1 cellular context compared by ENCODE assay signal in the genomic region with DNA sequence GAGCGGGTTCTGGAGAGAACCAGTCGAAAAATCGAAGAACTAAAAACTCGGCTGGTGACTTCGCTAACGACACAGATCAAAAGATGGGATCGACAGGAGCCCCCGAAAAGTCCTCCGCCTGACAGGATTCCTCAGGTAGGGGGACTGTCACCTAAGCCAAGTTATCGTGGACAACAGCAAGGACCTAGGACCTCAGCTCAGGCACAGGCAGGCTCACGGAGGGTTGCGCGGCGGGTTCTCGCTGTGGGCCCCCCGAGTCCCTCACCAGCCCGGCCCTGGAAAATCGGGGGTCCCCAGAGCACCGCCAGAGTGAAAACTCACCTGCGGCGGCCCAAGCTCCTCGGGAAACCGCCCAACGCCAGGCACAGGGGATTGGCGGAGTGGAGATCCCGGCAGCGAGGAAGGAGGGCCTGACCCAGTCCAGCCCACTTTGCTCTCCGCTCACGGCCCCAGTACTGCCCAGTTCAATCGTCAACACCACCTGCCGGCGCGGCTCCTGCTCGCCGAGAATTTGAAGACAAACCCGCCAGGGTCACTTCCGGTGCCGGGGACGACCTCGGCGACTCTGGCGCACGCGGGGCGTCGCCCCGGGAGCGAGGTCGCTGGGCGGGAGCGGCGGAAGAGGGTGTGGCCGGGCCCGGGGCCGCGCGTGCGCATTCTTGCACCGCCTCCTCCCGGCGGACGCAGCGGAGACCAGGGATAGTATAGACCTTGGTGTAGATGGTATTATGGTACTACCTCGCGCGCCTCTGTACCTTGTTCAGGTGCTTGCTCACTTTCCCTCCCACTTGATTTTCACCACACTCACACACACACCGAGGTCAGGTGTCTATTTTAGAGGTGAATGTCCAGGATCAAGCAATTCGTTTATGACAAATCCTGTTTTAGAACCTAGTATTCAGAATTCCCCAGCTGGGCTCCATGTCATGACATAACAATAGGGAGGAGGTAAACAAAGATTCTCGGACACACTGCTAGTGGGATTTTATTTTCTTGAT.
A peak's percentile ranks its signal among the peaks of the same experiment; 100 is the strongest.
TF ChIP-seq lines count a peak whose summit lies in the region.

A gene (minus strand): TSS at position 567 of the 998 bp plus-strand sequence. CDS start 10,167 bp downstream, outside the sequence.

TF ChIP-seq in K562, 482 proteins besides CTCF, POLR2A, EP300 and RAD21 (continued from another document and continues in another):
- TF ChIP-seq NFYB (IDR thresholded peaks at IDR 0.05; ENCODE audit: extremely low read depth, insufficient read length) (peak; percentile 20), ZBTB17 (CRISPR knock-in tag; IDR thresholded peaks at IDR 0.05) (peak; percentile 67; the same call in 1 of the 2 replicates), CSDE1 (IDR thresholded peaks at IDR 0.05) (no peak), ARID2 (IDR thresholded peaks at IDR 0.05) (no peak), CEBPB (tag; IDR thresholded peaks at IDR 0.05) (no peak), MAFK (IDR thresholded peaks at IDR 0.05; ENCODE audit: low read length) (no peak), LARP7 (IDR thresholded peaks at IDR 0.05) (no peak; the same call in 1 of the 2 replicates), NFXL1 (CRISPR knock-in tag; IDR thresholded peaks at IDR 0.05) (no peak), SMAD3 (CRISPR knock-in tag; conservative IDR thresholded peaks at IDR 0.05) (peak; percentile 47; the same call in 1 of the 2 replicates), BACH1 (tag; IDR thresholded peaks at IDR 0.05) (no peak), ZNF316 (IDR thresholded peaks at IDR 0.05) (no peak), ZNF3 (CRISPR knock-in tag; IDR thresholded peaks at IDR 0.05) (no peak), PCBP2 (IDR thresholded peaks at IDR 0.05; ENCODE audit: low read depth, low read length, poor library complexity, severe bottlenecking) (no peak), FOXA3 (CRISPR knock-in tag; conservative IDR thresholded peaks at IDR 0.05 in 1 of 2, IDR thresholded peaks at IDR 0.05 in 1 of 2) (0 out of 4 replicates have a peak, but pooled peaks of 1 of the 2 experiments have one; percentile 12), DIDO1 (tag; IDR thresholded peaks at IDR 0.05; ENCODE audit: low read depth) (no peak), ZNF584 (CRISPR knock-in tag; IDR thresholded peaks at IDR 0.05; ENCODE audit: low read depth) (no peak), CC2D1A (IDR thresholded peaks at IDR 0.05) (peak; percentile 99), MCM2 (IDR thresholded peaks at IDR 0.05; ENCODE audit: low read depth) (no peak), TAF15 (IDR thresholded peaks at IDR 0.05; ENCODE audit: low read depth, low read length) (no peak), SREBF2 (CRISPR knock-in tag; IDR thresholded peaks at IDR 0.05) (no peak), TARDBP (IDR thresholded peaks at IDR 0.05) (no peak), SREBF1 (IDR thresholded peaks at IDR 0.05; ENCODE audit: borderline replicate concordance, low read depth, low read length) (no peak), NFIC (IDR thresholded peaks at IDR 0.05) (peak; percentile 58; the same call in 1 of the 2 replicates), ZNF12 (CRISPR knock-in tag; IDR thresholded peaks at IDR 0.05) (no peak), ZNF354B (CRISPR knock-in tag; IDR thresholded peaks at IDR 0.05) (no peak), YBX1 (IDR thresholded peaks at IDR 0.05) (no peak), MTA2 (IDR thresholded peaks at IDR 0.05; ENCODE audit: low read depth) (no peak; the same call in 1 of the 2 replicates), BCOR (IDR thresholded peaks at IDR 0.05) (no peak), KLF1 (tag; IDR thresholded peaks at IDR 0.05) (peak; percentile 99), SMARCB1 (IDR thresholded peaks at IDR 0.05; ENCODE audit: insufficient read length, low read depth) (peak; percentile 12), MCM5 (IDR thresholded peaks at IDR 0.05; ENCODE audit: low read depth) (no peak), ZNF140 (CRISPR knock-in tag; IDR thresholded peaks at IDR 0.05) (no peak), FUS (optimal IDR thresholded peaks at IDR 0.05; ENCODE audit: low read depth, low read length) (no peak), ZNF263 (CRISPR knock-in tag; IDR thresholded peaks at IDR 0.05; ENCODE audit: borderline replicate concordance) (peak; percentile 13; the same call in 1 of the 2 replicates), JUND (IDR thresholded peaks at IDR 0.05; ENCODE audit: borderline replicate concordance, low read depth, low read length) (peak; percentile 47), JUND (tag; IDR thresholded peaks at IDR 0.05; ENCODE audit: borderline replicate concordance, low read depth, low read length) (no peak; the same call in 2 of the 3 replicates), ZFPM2 (CRISPR knock-in tag; IDR thresholded peaks at IDR 0.05) (no peak), TCF7 (IDR thresholded peaks at IDR 0.05; ENCODE audit: borderline replicate concordance) (peak; percentile 58; the same call in 1 of the 2 replicates), ZNF589 (CRISPR knock-in tag; IDR thresholded peaks at IDR 0.05; ENCODE audit: low read depth) (0 out of 2 replicates have a peak, but pooled peaks have one; percentile 44), ZNF696 (CRISPR knock-in tag; conservative IDR thresholded peaks at IDR 0.05) (no peak), MEF2A (IDR thresholded peaks at IDR 0.05; ENCODE audit: control insufficient read depth, low read depth, low read length) (0 out of 2 replicates have a peak, but pooled peaks have one; percentile 14), YY1 (IDR thresholded peaks at IDR 0.05; ENCODE audit: borderline replicate concordance in 1 of 3, control insufficient read depth in 1 of 3, extremely low read depth in 1 of 3, insufficient read depth in 3 of 3, insufficient read length in 1 of 3, insufficient replicate concordance in 2 of 3, low read depth in 1 of 3, low read length in 2 of 3) (peak in 2 of 3 experiments; percentile 55 to 56), ZNF780A (CRISPR knock-in tag; IDR thresholded peaks at IDR 0.05) (no peak)
- TF ChIP-seq, protein P1, sequence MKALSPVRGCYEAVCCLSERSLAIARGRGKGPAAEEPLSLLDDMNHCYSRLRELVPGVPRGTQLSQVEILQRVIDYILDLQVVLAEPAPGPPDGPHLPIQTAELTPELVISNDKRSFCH (CRISPR knock-in tag; IDR thresholded peaks at IDR 0.05): no peak
- TF ChIP-seq, protein P1 (tag; IDR thresholded peaks at IDR 0.05): 0 out of 2 replicates have a peak, but pooled peaks have one; percentile 46
- TF ChIP-seq, protein P2, sequence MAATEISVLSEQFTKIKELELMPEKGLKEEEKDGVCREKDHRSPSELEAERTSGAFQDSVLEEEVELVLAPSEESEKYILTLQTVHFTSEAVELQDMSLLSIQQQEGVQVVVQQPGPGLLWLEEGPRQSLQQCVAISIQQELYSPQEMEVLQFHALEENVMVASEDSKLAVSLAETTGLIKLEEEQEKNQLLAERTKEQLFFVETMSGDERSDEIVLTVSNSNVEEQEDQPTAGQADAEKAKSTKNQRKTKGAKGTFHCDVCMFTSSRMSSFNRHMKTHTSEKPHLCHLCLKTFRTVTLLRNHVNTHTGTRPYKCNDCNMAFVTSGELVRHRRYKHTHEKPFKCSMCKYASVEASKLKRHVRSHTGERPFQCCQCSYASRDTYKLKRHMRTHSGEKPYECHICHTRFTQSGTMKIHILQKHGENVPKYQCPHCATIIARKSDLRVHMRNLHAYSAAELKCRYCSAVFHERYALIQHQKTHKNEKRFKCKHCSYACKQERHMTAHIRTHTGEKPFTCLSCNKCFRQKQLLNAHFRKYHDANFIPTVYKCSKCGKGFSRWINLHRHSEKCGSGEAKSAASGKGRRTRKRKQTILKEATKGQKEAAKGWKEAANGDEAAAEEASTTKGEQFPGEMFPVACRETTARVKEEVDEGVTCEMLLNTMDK (IDR thresholded peaks at IDR 0.05; ENCODE audit: borderline replicate concordance, insufficient read depth, low read depth, low read length, poor library complexity, severe bottlenecking): peak; percentile 49
- TF ChIP-seq, protein P3, sequence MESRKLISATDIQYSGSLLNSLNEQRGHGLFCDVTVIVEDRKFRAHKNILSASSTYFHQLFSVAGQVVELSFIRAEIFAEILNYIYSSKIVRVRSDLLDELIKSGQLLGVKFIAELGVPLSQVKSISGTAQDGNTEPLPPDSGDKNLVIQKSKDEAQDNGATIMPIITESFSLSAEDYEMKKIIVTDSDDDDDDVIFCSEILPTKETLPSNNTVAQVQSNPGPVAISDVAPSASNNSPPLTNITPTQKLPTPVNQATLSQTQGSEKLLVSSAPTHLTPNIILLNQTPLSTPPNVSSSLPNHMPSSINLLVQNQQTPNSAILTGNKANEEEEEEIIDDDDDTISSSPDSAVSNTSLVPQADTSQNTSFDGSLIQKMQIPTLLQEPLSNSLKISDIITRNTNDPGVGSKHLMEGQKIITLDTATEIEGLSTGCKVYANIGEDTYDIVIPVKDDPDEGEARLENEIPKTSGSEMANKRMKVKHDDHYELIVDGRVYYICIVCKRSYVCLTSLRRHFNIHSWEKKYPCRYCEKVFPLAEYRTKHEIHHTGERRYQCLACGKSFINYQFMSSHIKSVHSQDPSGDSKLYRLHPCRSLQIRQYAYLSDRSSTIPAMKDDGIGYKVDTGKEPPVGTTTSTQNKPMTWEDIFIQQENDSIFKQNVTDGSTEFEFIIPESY (CRISPR knock-in tag; IDR thresholded peaks at IDR 0.05): peak; percentile 91
- TF ChIP-seq, protein P4, sequence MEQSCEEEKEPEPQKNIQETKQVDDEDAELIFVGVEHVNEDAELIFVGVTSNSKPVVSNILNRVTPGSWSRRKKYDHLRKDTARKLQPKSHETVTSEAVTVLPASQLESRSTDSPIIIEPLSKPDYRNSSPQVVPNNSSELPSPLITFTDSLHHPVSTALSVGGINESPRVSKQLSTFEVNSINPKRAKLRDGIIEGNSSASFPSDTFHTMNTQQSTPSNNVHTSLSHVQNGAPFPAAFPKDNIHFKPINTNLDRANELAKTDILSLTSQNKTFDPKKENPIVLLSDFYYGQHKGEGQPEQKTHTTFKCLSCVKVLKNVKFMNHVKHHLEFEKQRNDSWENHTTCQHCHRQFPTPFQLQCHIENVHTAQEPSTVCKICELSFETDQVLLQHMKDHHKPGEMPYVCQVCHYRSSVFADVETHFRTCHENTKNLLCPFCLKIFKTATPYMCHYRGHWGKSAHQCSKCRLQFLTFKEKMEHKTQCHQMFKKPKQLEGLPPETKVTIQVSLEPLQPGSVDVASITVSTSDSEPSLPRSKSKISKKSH (CRISPR knock-in tag; IDR thresholded peaks at IDR 0.05): no peak
- TF ChIP-seq, protein P5, sequence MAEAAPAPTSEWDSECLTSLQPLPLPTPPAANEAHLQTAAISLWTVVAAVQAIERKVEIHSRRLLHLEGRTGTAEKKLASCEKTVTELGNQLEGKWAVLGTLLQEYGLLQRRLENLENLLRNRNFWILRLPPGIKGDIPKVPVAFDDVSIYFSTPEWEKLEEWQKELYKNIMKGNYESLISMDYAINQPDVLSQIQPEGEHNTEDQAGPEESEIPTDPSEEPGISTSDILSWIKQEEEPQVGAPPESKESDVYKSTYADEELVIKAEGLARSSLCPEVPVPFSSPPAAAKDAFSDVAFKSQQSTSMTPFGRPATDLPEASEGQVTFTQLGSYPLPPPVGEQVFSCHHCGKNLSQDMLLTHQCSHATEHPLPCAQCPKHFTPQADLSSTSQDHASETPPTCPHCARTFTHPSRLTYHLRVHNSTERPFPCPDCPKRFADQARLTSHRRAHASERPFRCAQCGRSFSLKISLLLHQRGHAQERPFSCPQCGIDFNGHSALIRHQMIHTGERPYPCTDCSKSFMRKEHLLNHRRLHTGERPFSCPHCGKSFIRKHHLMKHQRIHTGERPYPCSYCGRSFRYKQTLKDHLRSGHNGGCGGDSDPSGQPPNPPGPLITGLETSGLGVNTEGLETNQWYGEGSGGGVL (CRISPR knock-in tag; IDR thresholded peaks at IDR 0.05): no peak
- TF ChIP-seq, protein P6, sequence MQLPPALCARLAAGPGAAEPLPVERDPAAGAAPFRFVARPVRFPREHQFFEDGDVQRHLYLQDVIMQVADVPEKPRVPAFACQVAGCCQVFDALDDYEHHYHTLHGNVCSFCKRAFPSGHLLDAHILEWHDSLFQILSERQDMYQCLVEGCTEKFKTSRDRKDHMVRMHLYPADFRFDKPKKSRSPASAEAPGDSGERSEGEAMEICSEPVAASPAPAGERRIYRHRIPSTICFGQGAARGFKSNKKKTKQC (CRISPR knock-in tag; IDR thresholded peaks at IDR 0.05): peak; percentile 94
